Comparison of ENCODE assay signal across 8 cellular contexts in genomic region chr5:784428-785177, GRCh38. TPM values are rescaled to one million over a fixed set of nuclear protein-coding genes. Genes with fewer than 3 reads are reported as not detected.
A peak's percentile ranks its signal among the peaks of the same experiment; 100 is the strongest.
DNase-seq lines count a peak whose midpoint lies in the region; ATAC-seq and TF ChIP-seq lines count a peak whose summit lies in the region.
"Not testable (repeated sequence)": the region's sequence is repeated elsewhere in the genome, so short reads cannot be mapped to it uniquely, and the experiment has no call there.

ZDHHC11B (minus strand) TSS chr5:784729; CDS start chr5:766919, 17,810 bp downstream.

- DNase-seq in GM13977 (ENCODE audit: low spot score) (peak; percentile 97), NCI-H2196 (lab: John Stamatoyannopoulos, UW; ENCODE audit: unreplicated experiment) (peak; percentile 85), brain microvascular endothelial cell (peak; percentile 64), iPS DF 6.9 (ENCODE audit: low read depth, low spot score) (peak; percentile 33), retinal pigment epithelial cell (ENCODE audit: low read depth) (peak; percentile 29), type B pancreatic cell (ENCODE audit: extremely low spot score, unreplicated experiment) (peak; percentile 93)
- peak; percentile 82 for DNase-seq in activated CD4-positive, CD25-positive, alpha-beta regulatory T cell treated with anti-CD3 and anti-CD28 coated beads, Interleukin-2, amount 50 U/mL, for 16 hours (ENCODE audit: low read depth, low spot score)

- not testable (repeated sequence) for H3K9me3 ChIP-seq in iPS DF 6.9 (ENCODE audit: control insufficient read depth, insufficient read depth, low read length)

- TF ChIP-seq CTCF in GM13977 (IDR thresholded peaks at IDR 0.05; ENCODE audit: extremely low read depth, insufficient read depth, missing control alignments); brain microvascular endothelial cell (IDR thresholded peaks at IDR 0.05; ENCODE audit: low read depth, low read length, missing control alignments); retinal pigment epithelial cell (conservative IDR thresholded peaks at IDR 0.05; ENCODE audit: low read depth, low read length); type B pancreatic cell (conservative IDR thresholded peaks at IDR 0.05): not testable (repeated sequence)

- not testable (repeated sequence) for H3K27me3 Mint-ChIP-seq in type B pancreatic cell

- no CpG with 5 or more reads among the region's 101 CpGs for WGBS in iPS DF 6.9 (ENCODE audit: insufficient coverage, insufficient read length)

- not testable (repeated sequence) for H3K4me1 ChIP-seq in iPS DF 6.9 (ENCODE audit: control insufficient read depth, insufficient read depth, low read length)

- H3K27ac Mint-ChIP-seq in type B pancreatic cell: not testable (repeated sequence)

- H3K4me3 ChIP-seq in brain microvascular endothelial cell (ENCODE audit: low read depth, low read length) (peak within 1 kb of the TSS; percentile 41), iPS DF 6.9 (ENCODE audit: low read length) (peak within 1 kb of the TSS; percentile 49; the same call in 1 of the 2 replicates), retinal pigment epithelial cell (ENCODE audit: low read length) (peak within 1 kb of the TSS; percentile 62)

- not testable (repeated sequence) for H3K9me3 Mint-ChIP-seq in type B pancreatic cell

- not testable (repeated sequence) for H3K27ac ChIP-seq in brain microvascular endothelial cell; iPS DF 6.9 (ENCODE audit: low read length)

- peak within 1 kb of the TSS; percentile 84 for H3K4me3 Mint-ChIP-seq in type B pancreatic cell

- not testable (repeated sequence) for H3K27me3 ChIP-seq in brain microvascular endothelial cell (replicated peaks); iPS DF 6.9 (ENCODE audit: control insufficient read depth, insufficient read depth, low read length)

- ATAC-seq in HG03095 (IDR thresholded peaks at IDR 0.05; ENCODE audit: unreplicated experiment): peak; percentile 53

- in situ Hi-C loops in GM13977 (cut with MboI; ENCODE audit: low pct_unique_long_range_greater_than_20kb, low sequenced_read_pairs, unreplicated experiment); brain microvascular endothelial cell (cut with HindIII; ENCODE audit: low pct_ligation_motif_present, low sequenced_read_pairs): not testable (repeated sequence)

- H3K36me3 ChIP-seq in brain microvascular endothelial cell (replicated peaks); iPS DF 6.9 (ENCODE audit: control insufficient read depth, insufficient read depth, low read length): not testable (repeated sequence)

- H3K36me3 Mint-ChIP-seq in type B pancreatic cell: not testable (repeated sequence)

- not testable (repeated sequence) for H3K4me1 Mint-ChIP-seq in type B pancreatic cell (ENCODE audit: unreplicated experiment)

RNA-seq across cellular contexts. Expression of gene ZDHHC11B, which starts in this region (rescaled TPM):
- total RNA-seq in type B pancreatic cell (ENCODE audit: low replicate concordance): 2.2 and 4.0 TPM in 2 replicates

Comparison
In these comparisons a context has a peak if more than half of its experiments do, and no peak if none do; other contexts are left out.
1. DNase-seq: peak in every context shown above with its lines; median percentile 97 in GM13977; 93 in type B pancreatic cell; 85 in NCI-H2196; 82 in activated CD4-positive, CD25-positive, alpha-beta regulatory T cell treated with anti-CD3 and anti-CD28 coated beads, Interleukin-2, amount 50 U/mL, for 16 hours; 64 in brain microvascular endothelial cell; 33 in iPS DF 6.9; 29 in retinal pigment epithelial cell.